12 cellular contexts compared by ENCODE assay signal in the genomic region with DNA sequence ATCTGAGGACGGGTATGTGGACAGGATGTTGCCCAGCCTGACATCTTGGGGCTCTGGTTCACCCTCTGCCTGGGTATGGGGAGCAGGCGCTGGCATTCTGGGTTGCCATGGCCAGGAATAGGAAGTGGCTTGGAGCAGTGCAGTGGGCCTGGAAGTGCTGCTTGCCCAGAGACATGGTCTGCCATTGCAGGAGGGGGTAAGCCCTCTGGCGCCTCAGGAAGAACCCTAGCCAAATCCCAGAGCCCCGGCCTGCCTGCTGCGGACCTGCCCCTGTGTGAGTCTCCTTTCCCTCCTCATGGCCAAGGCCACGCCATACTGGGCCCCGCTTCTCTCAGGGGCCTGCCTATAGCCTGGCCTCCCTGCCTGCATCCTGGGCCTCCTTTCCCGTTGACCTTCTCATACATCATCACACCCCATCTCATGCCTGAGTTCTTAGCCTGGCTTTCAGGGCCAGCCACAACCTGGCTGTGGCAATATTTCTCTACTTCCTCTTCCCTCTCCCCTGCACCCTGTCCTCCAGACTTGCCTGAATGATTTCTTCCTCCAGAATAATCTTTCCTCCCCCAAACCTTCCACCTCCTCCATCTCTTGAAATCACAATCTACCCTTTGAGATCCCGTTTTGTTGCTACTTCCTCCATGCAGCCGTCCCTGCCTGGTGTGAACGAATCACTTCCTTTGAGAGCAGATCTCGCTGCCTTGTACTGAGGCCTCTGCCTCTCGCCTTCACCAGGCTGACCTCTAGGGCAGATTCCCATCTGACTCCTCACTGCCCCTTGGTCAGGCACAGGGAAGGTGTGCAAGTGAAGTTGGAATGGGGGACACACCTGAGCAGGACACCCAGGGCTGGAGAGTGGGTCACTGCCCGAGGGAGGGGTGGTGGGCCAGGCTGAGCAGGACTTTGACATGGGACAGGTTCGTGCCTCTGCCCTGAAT. TPM values are rescaled to one million over a fixed set of nuclear protein-coding genes. Genes with fewer than 3 reads are reported as not detected.
DNase-seq lines count a peak whose midpoint lies in the region; ATAC-seq and TF ChIP-seq lines count a peak whose summit lies in the region.
"Had no signal": no experiment of that assay in that cellular context is flagged by ENCODE, and none has a peak within 500 bp of the region (broad histone marks: within the 10 kb centered on the region; RNA-seq: fewer than 3 reads in every experiment).

No MANE protein-coding gene starts in this region.

- peaks cover 24% of the 10 kb centered on the region for H3K27me3 Mint-ChIP-seq in activated CD8-positive, alpha-beta T cell treated with anti-CD3 and anti-CD28 coated beads, Interleukin-2, amount 10 ng/mL, durations not matched to agents 7 days and 5 days (ENCODE audit: low read depth)

- H3K27ac Mint-ChIP-seq in activated CD8-positive, alpha-beta T cell treated with anti-CD3 and anti-CD28 coated beads, Interleukin-2, amount 10 ng/mL, durations not matched to agents 7 days and 5 days = peak overlapping the region; percentile 29

- H3K9me2 ChIP-seq in SK-N-SH = no peaks in the 10 kb centered on the region

- peaks cover 42% of the 10 kb centered on the region for H3F3A ChIP-seq in SK-N-SH (replicated peaks; ENCODE audit: insufficient read depth)

- TF ChIP-seq RAD21 in SK-N-SH (IDR thresholded peaks at IDR 0.05; ENCODE audit: low read length) = no peak

- no peak for TF ChIP-seq POLR2A in tibial nerve (IDR thresholded peaks at IDR 0.05)

- CTCF ChIA-PET in SK-N-SH (lab: Yijun Ruan, JAX) = interaction anchor here (0.8 to 4.1 kb wide), 8 partner anchors 10 to 116 kb away, joined by 3 to 66 read pairs (median 11); partner anchors contain the start of gene OMP
- CTCF ChIA-PET in activated CD8-positive, alpha-beta T cell treated with anti-CD3 and anti-CD28 coated beads, Interleukin-2, amount 10 ng/mL, durations not matched to agents 7 days and 5 days (lab: Charles Lee) = interaction anchor here (1.7 to 2.1 kb wide), 3 partner anchors 19 to 152 kb away, joined by 4 to 8 read pairs (median 5); no protein-coding TSS in a partner anchor

- POLR2A ChIA-PET in SK-N-SH (lab: Yijun Ruan, JAX) = interaction anchor here (0.9 to 1.4 kb wide), 2 partner anchors 10 to 13 kb away, joined by 3 to 15 read pairs; no protein-coding TSS in a partner anchor
- POLR2A ChIA-PET in activated CD8-positive, alpha-beta T cell treated with anti-CD3 and anti-CD28 coated beads, Interleukin-2, amount 10 ng/mL, durations not matched to agents 7 days and 5 days (lab: Charles Lee) = interaction anchor here (2.8 kb wide), 1 partner anchor 11 kb away, joined by 16 read pairs; no protein-coding TSS in a partner anchor

- H4K20me1 ChIP-seq in SK-N-SH (ENCODE audit: insufficient read depth) = peaks cover 4% of the 10 kb centered on the region; the same call in 1 of the 2 replicates

- H3K4me3 ChIP-seq in SK-N-SH (ENCODE audit: low read depth in 2 of 2, low read length in 1 of 2) (no peak overlapping the region), tibial nerve (no peak overlapping the region)

- H3K79me2 ChIP-seq in SK-N-SH (ENCODE audit: insufficient read depth) = peaks cover 79% of the 10 kb centered on the region

- no peaks in the 10 kb centered on the region for H3K36me3 Mint-ChIP-seq in activated CD8-positive, alpha-beta T cell treated with anti-CD3 and anti-CD28 coated beads, Interleukin-2, amount 10 ng/mL, durations not matched to agents 7 days and 5 days (ENCODE audit: low read depth)

- peak overlapping the region; percentile 60; the same call in 1 of the 2 replicates for H3K9ac ChIP-seq in SK-N-SH

- H3K27me3 ChIP-seq in SK-N-SH (ENCODE audit: insufficient read depth) (no peaks in the 10 kb centered on the region), tibial nerve (no peaks in the 10 kb centered on the region)

- TF ChIP-seq CTCF in SK-N-SH (IDR thresholded peaks at IDR 0.05) = no peak
- no peak for TF ChIP-seq CTCF in tibial nerve (IDR thresholded peaks at IDR 0.05)

- no peaks in the 10 kb centered on the region for H3K9me3 Mint-ChIP-seq in activated CD8-positive, alpha-beta T cell treated with anti-CD3 and anti-CD28 coated beads, Interleukin-2, amount 10 ng/mL, durations not matched to agents 7 days and 5 days (ENCODE audit: insufficient read depth)

- H3K4me3 Mint-ChIP-seq in activated CD8-positive, alpha-beta T cell treated with anti-CD3 and anti-CD28 coated beads, Interleukin-2, amount 10 ng/mL, durations not matched to agents 7 days and 5 days = no peak overlapping the region

- H3K36me3 ChIP-seq in SK-N-SH (replicated peaks in 1 of 2; ENCODE audit: control insufficient read depth in 1 of 2, insufficient read depth in 2 of 2, low read length in 1 of 2) (peaks cover 0 to 5% of the 10 kb centered on the region in 2 experiments), tibial nerve (no peaks in the 10 kb centered on the region)

- WGBS in SK-N-SH (ENCODE audit: low lambda C conversion rate) = 71% methylated on average over 13 of the region's 15 CpGs
- 65 to 69% methylated on average over 15 of the region's 15 CpGs for WGBS in tibial nerve, 2 donors

- TF ChIP-seq EP300 in SK-N-SH (IDR thresholded peaks at IDR 0.05; ENCODE audit: borderline replicate concordance in 1 of 2, low read depth in 1 of 2, low read length in 1 of 2) = no peak
- no peak for TF ChIP-seq EP300 in tibial nerve (IDR thresholded peaks at IDR 0.05)

- H3K9me3 ChIP-seq in SK-N-SH (no peaks in the 10 kb centered on the region), tibial nerve (no peaks in the 10 kb centered on the region)

- ATAC-seq in SK-N-SH treated with all-trans-retinoic acid at 6 μM for 48 hours = no peak
- no peak for ATAC-seq in activated CD8-positive, alpha-beta T cell treated with anti-CD3 and anti-CD28 coated beads, Interleukin-2, amount 10 ng/mL, durations not matched to agents 7 days and 5 days
- ATAC-seq in HG03442 (IDR thresholded peaks at IDR 0.05; ENCODE audit: unreplicated experiment) = no peak
- no peak for ATAC-seq in HG03457 (IDR thresholded peaks at IDR 0.05; ENCODE audit: unreplicated experiment)
- no peak for ATAC-seq in GM18520 (IDR thresholded peaks at IDR 0.05; ENCODE audit: unreplicated experiment)

- peaks cover 25% of the 10 kb centered on the region for H3K4me1 Mint-ChIP-seq in activated CD8-positive, alpha-beta T cell treated with anti-CD3 and anti-CD28 coated beads, Interleukin-2, amount 10 ng/mL, durations not matched to agents 7 days and 5 days (ENCODE audit: low read depth)

- no peak overlapping the region for H2AFZ ChIP-seq in SK-N-SH (ENCODE audit: low read depth)

- H3K27ac ChIP-seq in SK-N-SH (ENCODE audit: low read depth in 2 of 2, low read length in 1 of 2) (peak overlapping the region; percentile 94 to 97), tibial nerve (peak overlapping the region; percentile 79 to 97 (median 86))

- peak overlapping the region; percentile 95 for H3K4me2 ChIP-seq in SK-N-SH

- DNase-seq in SK-N-SH (no peak), kidney glomerular epithelial cell (lab: John Stamatoyannopoulos, UW) (peak; percentile 14), tibial nerve (ENCODE audit: low spot score in 2 of 2) (no peak)
- DNase-seq in activated CD8-positive, alpha-beta T cell treated with anti-CD3 and anti-CD28 coated beads, Interleukin-2, amount 10 ng/mL, durations not matched to agents 7 days and 5 days = no peak
- DNase-seq: activated T-cell treated with anti-CD3 and anti-CD28 coated beads, Interleukin-2, amount 50 U/mL, for 48 hours; NCI-H82 had no signal

- H3K4me1 ChIP-seq in SK-N-SH (ENCODE audit: control insufficient read depth in 1 of 2, insufficient read depth in 2 of 2, low read depth in 1 of 2, low read length in 1 of 2) (peaks cover 38 to 75% of the 10 kb centered on the region in 2 experiments; a peak in 3 of 4 replicates), tibial nerve (peaks cover 7 to 88% (median 49%) of the 10 kb centered on the region in 4 donors)

TF ChIP-seq in SK-N-SH, 30 proteins besides CTCF, POLR2A, EP300 and RAD21 (continues in another document):
- TF ChIP-seq MEF2A (IDR thresholded peaks at IDR 0.05; ENCODE audit: borderline replicate concordance, low read depth) = no peak
- no peak for TF ChIP-seq FOXM1 (IDR thresholded peaks at IDR 0.05; ENCODE audit: low read depth)
- TF ChIP-seq RCOR1 (IDR thresholded peaks at IDR 0.05; ENCODE audit: low read length) = no peak
- TF ChIP-seq FOXJ3 (CRISPR knock-in tag; IDR thresholded peaks at IDR 0.05) = no peak
- TF ChIP-seq JUND (IDR thresholded peaks at IDR 0.05) = no peak
- no peak for TF ChIP-seq GABPA (IDR thresholded peaks at IDR 0.05; ENCODE audit: low read depth)

TF ChIP-seq in SK-N-SH treated with all-trans-retinoic acid at 6 μM for 48 hours, 23 proteins besides CTCF, POLR2A, EP300 and RAD21 (continues in another document):
- no peak for TF ChIP-seq ZNF565 (CRISPR knock-in tag; conservative IDR thresholded peaks at IDR 0.05; ENCODE audit: low read depth)

RNA-seq across cellular contexts. Expression of gene CAPN5, which starts 5.2 kb away (rescaled TPM):
- polyA plus RNA-seq in SK-N-SH (2012; rRNA removed) = 31.6 and 33.1 TPM in 2 replicates
- polyA plus RNA-seq in SK-N-SH (2012; cell fraction: cytosol; rRNA removed) = 10.2 and 17.6 TPM in 2 replicates
- polyA plus RNA-seq in SK-N-SH (2012; cell fraction: nucleus; rRNA removed) = 71.6 and 84.7 TPM in 2 replicates
- total RNA-seq in activated CD8-positive, alpha-beta T cell treated with anti-CD3 and anti-CD28 coated beads, Interleukin-2, amount 10 ng/mL, durations not matched to agents 7 days and 5 days = 1 to 10 TPM; 1.0 to 1.4 TPM
- total RNA-seq in tibial nerve = 10 to 100 TPM; 15.9 to 24.5 (median 19.8) TPM

RNA-seq across cellular contexts. Expression of gene OMP, which starts 30.7 kb away (rescaled TPM):
- 0.20 TPM in 1 of 2 replicates, not detected in the other for polyA plus RNA-seq in SK-N-SH (2012; rRNA removed)
- 0.23 TPM in 1 of 2 replicates, not detected in the other for polyA plus RNA-seq in SK-N-SH (2012; cell fraction: cytosol; rRNA removed)
- polyA plus RNA-seq in SK-N-SH (2012; cell fraction: nucleus; rRNA removed) = 1.5 TPM in 2 replicates
- total RNA-seq in activated CD8-positive, alpha-beta T cell treated with anti-CD3 and anti-CD28 coated beads, Interleukin-2, amount 10 ng/mL, durations not matched to agents 7 days and 5 days = not detected
- 1 to 10 TPM in 1 of 4 donors, not detected in 3; 9.9 TPM for total RNA-seq in tibial nerve
- total RNA-seq: glomerular endothelial cell had no signal

RNA-seq across cellular contexts. Expression of gene B3GNT6, which starts 37.7 kb away (rescaled TPM):
- polyA plus RNA-seq in SK-N-SH (2012; rRNA removed) = not detected in 2 replicates
- polyA plus RNA-seq in SK-N-SH (2012; cell fraction: cytosol; rRNA removed) = not detected in 2 replicates
- 0.04 TPM in 1 of 2 replicates, not detected in the other for polyA plus RNA-seq in SK-N-SH (2012; cell fraction: nucleus; rRNA removed)
- not detected for total RNA-seq in activated CD8-positive, alpha-beta T cell treated with anti-CD3 and anti-CD28 coated beads, Interleukin-2, amount 10 ng/mL, durations not matched to agents 7 days and 5 days
- total RNA-seq in tibial nerve = not detected
- total RNA-seq: glomerular endothelial cell, skeletal muscle tissue had no signal

RNA-seq across cellular contexts. Expression of gene MYO7A, which starts 56.1 kb away (rescaled TPM):
- polyA plus RNA-seq in SK-N-SH (2012; rRNA removed) = 0.08 and 0.11 TPM in 2 replicates
- 0.03 and 0.04 TPM in 2 replicates for polyA plus RNA-seq in SK-N-SH (2012; cell fraction: cytosol; rRNA removed)
- polyA plus RNA-seq in SK-N-SH (2012; cell fraction: nucleus; rRNA removed) = 0.74 and 0.85 TPM in 2 replicates
- not detected for total RNA-seq in activated CD8-positive, alpha-beta T cell treated with anti-CD3 and anti-CD28 coated beads, Interleukin-2, amount 10 ng/mL, durations not matched to agents 7 days and 5 days
- total RNA-seq in tibial nerve = 10 to 100 TPM; 12.6 to 45.0 (median 24.4) TPM

Comparison
In these comparisons a context has a peak if more than half of its experiments do, and no peak if none do; other contexts are left out.
1. RNA of gene CAPN5, which starts 5.2 kb away (total RNA-seq): 15.9 to 24.5 TPM in tibial nerve; 1.0 to 1.4 TPM in activated CD8-positive, alpha-beta T cell treated with anti-CD3 and anti-CD28 coated beads, Interleukin-2, amount 10 ng/mL, durations not matched to agents 7 days and 5 days; every median in the first group is over 4 times any median in the second.